Comparison of ENCODE assay signal across 8 cellular contexts in the genomic region with DNA sequence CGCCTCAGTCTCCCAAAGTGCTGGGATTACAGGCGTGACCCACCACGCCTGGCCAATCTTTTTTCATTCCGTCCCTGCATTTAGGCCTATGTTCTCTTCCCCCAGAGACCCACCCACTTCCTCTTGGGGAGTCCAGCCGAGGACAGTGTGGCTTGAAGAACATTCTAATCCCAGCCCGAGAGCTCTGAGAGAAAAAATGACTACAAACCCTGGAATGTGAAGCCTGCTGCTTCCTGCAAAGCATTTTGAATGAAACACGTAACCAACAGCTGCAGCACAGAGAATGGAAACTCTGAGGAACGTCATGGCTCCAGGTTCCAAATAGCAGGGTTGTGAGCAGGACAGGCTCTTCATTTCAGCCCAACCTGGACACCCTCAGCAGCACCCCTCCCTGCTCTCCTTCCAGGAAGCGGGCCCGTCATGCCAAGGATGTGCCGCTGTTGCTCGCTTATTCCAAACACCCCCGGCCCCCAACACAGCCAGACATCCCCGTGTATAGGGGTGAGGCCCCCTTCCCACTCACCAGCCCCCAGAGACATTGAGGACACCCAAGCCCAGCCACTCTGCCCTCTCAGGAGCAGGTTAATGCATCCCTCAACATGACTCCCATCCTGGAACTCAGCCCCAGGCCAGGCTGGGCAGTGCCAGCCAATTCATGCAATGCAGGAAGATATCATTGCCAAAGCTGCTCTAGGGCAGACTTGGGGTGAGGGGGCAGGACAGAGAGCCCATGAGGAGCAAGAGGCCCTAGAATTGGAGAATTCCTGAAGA.
DNase-seq lines count a peak whose midpoint lies in the region; ATAC-seq and FAIRE-seq lines count a peak whose summit lies in the region.

No MANE protein-coding gene starts in this region.

- peak; percentile 15 for FAIRE-seq in endometrium (lab: Jason Lieb, UNC)

- no peaks in the 10 kb centered on the region for H3K27me3 ChIP-seq in mesendoderm (ENCODE audit: insufficient read depth, low read length, poor library complexity)

- no peak overlapping the region for H3K9ac ChIP-seq in mesendoderm (ENCODE audit: low read length)

- no peak overlapping the region for H4K8ac ChIP-seq in mesendoderm (ENCODE audit: low read depth, low read length)

- WGBS in mesendoderm (ENCODE audit: extremely low coverage, insufficient coverage, low lambda C conversion rate): no CpG with 5 or more reads among the region's 14 CpGs
- WGBS in urinary bladder: 17% methylated on average over 14 of the region's 14 CpGs

- no peak overlapping the region for H2BK15ac ChIP-seq in mesendoderm (replicated peaks; ENCODE audit: low read depth)

- H3K56ac ChIP-seq in mesendoderm (ENCODE audit: low read length): peak overlapping the region; percentile 72

- H2BK120ac ChIP-seq in mesendoderm (ENCODE audit: low read depth, low read length): peak overlapping the region; percentile 1

- no peak overlapping the region for H3K4me3 ChIP-seq in mesendoderm (ENCODE audit: low read length)
- no peak overlapping the region for H3K4me3 ChIP-seq in urinary bladder (ENCODE audit: low read depth, low read length)

- no peak overlapping the region for H3K4me2 ChIP-seq in mesendoderm (ENCODE audit: low read length)

- no peak overlapping the region for H4K5ac ChIP-seq in mesendoderm (ENCODE audit: low read length)

- H3K18ac ChIP-seq in mesendoderm (ENCODE audit: low read length): peak overlapping the region; percentile 0

- ATAC-seq in HG03442 (IDR thresholded peaks at IDR 0.05; ENCODE audit: unreplicated experiment): no peak

- H3K36me3 ChIP-seq in mesendoderm (ENCODE audit: control insufficient read depth, insufficient read depth, low read length) (no peaks in the 10 kb centered on the region), urinary bladder (ENCODE audit: insufficient read depth) (no peaks in the 10 kb centered on the region)

- H3K27ac ChIP-seq in mesendoderm (ENCODE audit: low read depth, low read length) (peak overlapping the region; percentile 50), urinary bladder (ENCODE audit: low read depth) (peak overlapping the region; percentile 93)

- DNase-seq in LoVo (ENCODE audit: low spot score): peak; percentile 51
- DNase-seq in mesendoderm: peak; percentile 97
- no peak for DNase-seq in activated CD8-positive, alpha-beta memory T cell treated with anti-CD3 and anti-CD28 coated beads for 24 hours
- no peak for DNase-seq in NCI-H2227 treated with DMSO at 0.1 percent for 48 hours (lab: John Stamatoyannopoulos, UW)
- DNase-seq in NCI-H774 (lab: John Stamatoyannopoulos, UW): no peak

- no peaks in the 10 kb centered on the region for H3K79me1 ChIP-seq in mesendoderm (ENCODE audit: low read length)

- H3K4ac ChIP-seq in mesendoderm (ENCODE audit: low read depth, low read length): no peak overlapping the region

- no peak overlapping the region for H3K23ac ChIP-seq in mesendoderm (ENCODE audit: low read length)

- no peak overlapping the region for H2BK5ac ChIP-seq in mesendoderm (ENCODE audit: low read length)

- H3K79me2 ChIP-seq in mesendoderm (ENCODE audit: control insufficient read depth, insufficient read depth, low read length): no peaks in the 10 kb centered on the region

- H2AK5ac ChIP-seq in mesendoderm (ENCODE audit: low read length): peak overlapping the region; percentile 42

- H3K4me1 ChIP-seq in mesendoderm (ENCODE audit: control insufficient read depth, low read depth, low read length) (peaks cover 3% of the 10 kb centered on the region), urinary bladder (ENCODE audit: insufficient read depth) (peaks cover 3% of the 10 kb centered on the region)

Comparison
In these comparisons a context has a peak if more than half of its experiments do, and no peak if none do; other contexts are left out.
1. DNase-seq: peak in LoVo (single experiment) and mesendoderm (single experiment); none in activated CD8-positive, alpha-beta memory T cell treated with anti-CD3 and anti-CD28 coated beads for 24 hours (single experiment), NCI-H2227 treated with DMSO at 0.1 percent for 48 hours (single experiment) and NCI-H774 (single experiment).